Comparison of ENCODE assay signal across 20 cellular contexts in genomic region chr1:157367091-157367739, GRCh38.
"Had no signal": no experiment of that assay in that cellular context is flagged by ENCODE, and none has a peak within 500 bp of the region (broad histone marks: within the 10 kb centered on the region; RNA-seq: fewer than 3 reads in every experiment).

No MANE protein-coding gene starts in this region.

- H3K4me1 Mint-ChIP-seq: activated CD4-positive, alpha-beta memory T cell treated with anti-CD3 and anti-CD28 coated beads, Interleukin-2, amount 10 ng/mL, durations not matched to agents 7 days and 5 days; activated CD4-positive, alpha-beta T cell treated with anti-CD3 and anti-CD28 coated beads, Interleukin-2, amount 10 ng/mL, durations not matched to agents 24 days and 14 days; activated naive CD4-positive, alpha-beta T cell treated with anti-CD3 and anti-CD28 coated beads, Interleukin-2, amount 10 ng/mL, durations not matched to agents 7 days and 5 days had no signal

- H3K9me3 Mint-ChIP-seq: activated CD4-positive, alpha-beta memory T cell treated with anti-CD3 and anti-CD28 coated beads, Interleukin-2, amount 10 ng/mL, durations not matched to agents 7 days and 5 days; activated CD4-positive, alpha-beta T cell treated with anti-CD3 and anti-CD28 coated beads, Interleukin-2, amount 10 ng/mL, durations not matched to agents 24 days and 14 days; activated naive CD4-positive, alpha-beta T cell treated with anti-CD3 and anti-CD28 coated beads, Interleukin-2, amount 10 ng/mL, durations not matched to agents 7 days and 5 days; effector memory CD8-positive, alpha-beta T cell; natural killer cell treated with Interleukin-12 subunit alpha and Interleukin-12 subunit beta and Interleukin-15 and Interleukin-18, amount 100 ng/mL, for 72 hours had no signal

- H3K27ac Mint-ChIP-seq: activated CD4-positive, alpha-beta memory T cell treated with anti-CD3 and anti-CD28 coated beads, Interleukin-2, amount 10 ng/mL, durations not matched to agents 7 days and 5 days; activated CD4-positive, alpha-beta T cell treated with anti-CD3 and anti-CD28 coated beads, Interleukin-2, amount 10 ng/mL, durations not matched to agents 24 days and 14 days; activated CD8-positive, alpha-beta memory T cell treated with anti-CD3 and anti-CD28 coated beads, Interleukin-2, amount 10 ng/mL, durations not matched to agents 7 days and 5 days; activated naive CD4-positive, alpha-beta T cell treated with anti-CD3 and anti-CD28 coated beads, Interleukin-2, amount 10 ng/mL, durations not matched to agents 7 days and 5 days; effector memory CD8-positive, alpha-beta T cell; natural killer cell treated with Interleukin-12 subunit alpha and Interleukin-12 subunit beta and Interleukin-15 and Interleukin-18, amount 100 ng/mL, for 72 hours had no signal

- ATAC-seq: activated CD4-positive, CD25-positive, alpha-beta regulatory T cell treated with anti-CD3 and anti-CD28 coated beads, Interleukin-2, amount 50 U/mL, for 24 hours; activated CD8-positive, alpha-beta memory T cell treated with anti-CD3 and anti-CD28 coated beads, Interleukin-2, amount 10 ng/mL, durations not matched to agents 7 days and 5 days; effector memory CD8-positive, alpha-beta T cell; gastrocnemius medialis; left ventricle myocardium superior; natural killer cell treated with Interleukin-12 subunit alpha and Interleukin-12 subunit beta and Interleukin-15 and Interleukin-18, amount 100 ng/mL, for 72 hours; stimulated activated naive CD8-positive, alpha-beta T cell treated with anti-CD3 and anti-CD28 coated beads, Interleukin-15, Interleukin-2, amounts not matched to agents 100 U/mL and 50 U/mL, for 24 hours; upper lobe of right lung had no signal

- H3K36me3 Mint-ChIP-seq: activated CD8-positive, alpha-beta memory T cell treated with anti-CD3 and anti-CD28 coated beads, Interleukin-2, amount 10 ng/mL, durations not matched to agents 7 days and 5 days; activated naive CD4-positive, alpha-beta T cell treated with anti-CD3 and anti-CD28 coated beads, Interleukin-2, amount 10 ng/mL, durations not matched to agents 7 days and 5 days; natural killer cell treated with Interleukin-12 subunit alpha and Interleukin-12 subunit beta and Interleukin-15 and Interleukin-18, amount 100 ng/mL, for 72 hours had no signal

- H3K4me3 Mint-ChIP-seq: activated CD4-positive, alpha-beta memory T cell treated with anti-CD3 and anti-CD28 coated beads, Interleukin-2, amount 10 ng/mL, durations not matched to agents 7 days and 5 days; activated CD4-positive, alpha-beta T cell treated with anti-CD3 and anti-CD28 coated beads, Interleukin-2, amount 10 ng/mL, durations not matched to agents 24 days and 14 days; activated CD8-positive, alpha-beta memory T cell treated with anti-CD3 and anti-CD28 coated beads, Interleukin-2, amount 10 ng/mL, durations not matched to agents 7 days and 5 days; activated naive CD4-positive, alpha-beta T cell treated with anti-CD3 and anti-CD28 coated beads, Interleukin-2, amount 10 ng/mL, durations not matched to agents 7 days and 5 days; effector memory CD8-positive, alpha-beta T cell; natural killer cell treated with Interleukin-12 subunit alpha and Interleukin-12 subunit beta and Interleukin-15 and Interleukin-18, amount 100 ng/mL, for 72 hours had no signal

- DNase-seq: activated CD4-positive, alpha-beta memory T cell treated with anti-CD3 and anti-CD28 coated beads, Interleukin-2, amount 10 ng/mL, durations not matched to agents 7 days and 5 days; activated CD4-positive, alpha-beta T cell treated with anti-CD3 and anti-CD28 coated beads, Interleukin-2, amount 10 ng/mL, durations not matched to agents 24 days and 14 days; activated CD8-positive, alpha-beta memory T cell treated with anti-CD3 and anti-CD28 coated beads, Interleukin-2, amount 10 ng/mL, durations not matched to agents 7 days and 5 days; activated effector memory CD4-positive, alpha-beta T cell treated with anti-CD3 and anti-CD28 coated beads, Interleukin-2, amount 50 U/mL, for 16 hours; activated naive CD4-positive, alpha-beta T cell treated with anti-CD3 and anti-CD28 coated beads, Interleukin-2, amount 10 ng/mL, durations not matched to agents 7 days and 5 days; activated T-cell treated with anti-CD3 and anti-CD28 coated beads for 4 hours; amygdala; colonic mucosa; dorsolateral prefrontal cortex; effector memory CD8-positive, alpha-beta T cell; esophagus squamous epithelium; gastrocnemius medialis; hypothalamus; left ventricle myocardium superior; ovary; stimulated activated CD4-positive, alpha-beta T cell treated with anti-CD3 and anti-CD28 coated beads, Interleukin-4, amount 100 ng/mL, for 24 hours; stimulated activated naive CD8-positive, alpha-beta T cell treated with anti-CD3 and anti-CD28 coated beads, Interleukin-15, Interleukin-2, amounts not matched to agents 100 U/mL and 50 U/mL, for 24 hours; upper lobe of right lung had no signal
